In genomic region chr2:241321911-241322310, GRCh38 we compare ENCODE assay signal across 17 cellular contexts. TPM values are rescaled to one million over a fixed set of nuclear protein-coding genes. Genes with fewer than 3 reads are reported as not detected.
DNase-seq lines count a peak whose midpoint lies in the region; ATAC-seq, FAIRE-seq and TF ChIP-seq lines count a peak whose summit lies in the region.
"Had no signal": no experiment of that assay in that cellular context is flagged by ENCODE, and none has a peak within 500 bp of the region (broad histone marks: within the 10 kb centered on the region; RNA-seq: fewer than 3 reads in every experiment).

No MANE protein-coding gene starts in this region.

- no peak for TF ChIP-seq CTCF in GM23338 (conservative IDR thresholded peaks at IDR 0.05; ENCODE audit: low read depth in 2 of 2)

- no peaks in the 10 kb centered on the region for H3K9me3 Mint-ChIP-seq in GM23338
- H3K9me3 Mint-ChIP-seq in activated T-helper 17 cell treated with anti-CD3 and anti-CD28 coated beads, Interleukin-2, amount 50 U/mL, for 72 hours, result no peaks in the 10 kb centered on the region
- H3K9me3 Mint-ChIP-seq in natural killer cell treated with Interleukin-12 subunit alpha and Interleukin-12 subunit beta and Interleukin-15 and Interleukin-18, amount 100 ng/mL, for 72 hours, result no peaks in the 10 kb centered on the region
- H3K9me3 Mint-ChIP-seq: activated CD4-positive, alpha-beta T cell treated with anti-CD3 and anti-CD28 coated beads, Interleukin-2, amount 10 ng/mL, durations not matched to agents 24 days and 14 days had no signal

- peak overlapping the region in 5 of 11 experiments; percentile 1 to 24 (median 6); a peak in 5 of 22 replicates for H3K27ac ChIP-seq in BLaER1 treated with 17β-estradiol and CSF1 and Interleukin-3, amounts not matched to agents 10 nM and 100 nM
- H3K27ac ChIP-seq in GM23338 (ENCODE audit: low read depth) (peak overlapping the region; percentile 73), small intestine (ENCODE audit: low read depth in 1 of 2, low read length in 1 of 2) (no peak overlapping the region)
- H3K27ac ChIP-seq: brain microvascular endothelial cell, tibial nerve had no signal

- 0 out of 3 replicates have a peak overlapping the region, but pooled peaks have one; percentile 18 for H3K4me3 Mint-ChIP-seq in GM23338
- peak overlapping the region; percentile 94 for H3K4me3 Mint-ChIP-seq in activated T-helper 17 cell treated with anti-CD3 and anti-CD28 coated beads, Interleukin-2, amount 50 U/mL, for 72 hours
- peak overlapping the region; percentile 64 for H3K4me3 Mint-ChIP-seq in natural killer cell treated with Interleukin-12 subunit alpha and Interleukin-12 subunit beta and Interleukin-15 and Interleukin-18, amount 100 ng/mL, for 72 hours
- H3K4me3 Mint-ChIP-seq: activated CD4-positive, alpha-beta T cell treated with anti-CD3 and anti-CD28 coated beads, Interleukin-2, amount 10 ng/mL, durations not matched to agents 24 days and 14 days had no signal

- H3K27me3 ChIP-seq in BLaER1 treated with 17β-estradiol and CSF1 and Interleukin-3, amounts not matched to agents 10 nM and 100 nM, result no peaks in the 10 kb centered on the region
- no peaks in the 10 kb centered on the region for H3K27me3 ChIP-seq in GM23338 (ENCODE audit: insufficient read depth)
- H3K27me3 ChIP-seq in small intestine (ENCODE audit: control insufficient read depth in 2 of 2, insufficient read depth in 2 of 2, low read length in 2 of 2), result no peaks in the 10 kb centered on the region
- H3K27me3 ChIP-seq: brain microvascular endothelial cell, tibial nerve had no signal

- peaks cover 40% of the 10 kb centered on the region for H3K4me1 Mint-ChIP-seq in GM23338
- peaks cover 57% of the 10 kb centered on the region for H3K4me1 Mint-ChIP-seq in activated T-helper 17 cell treated with anti-CD3 and anti-CD28 coated beads, Interleukin-2, amount 50 U/mL, for 72 hours
- H3K4me1 Mint-ChIP-seq in natural killer cell treated with Interleukin-12 subunit alpha and Interleukin-12 subunit beta and Interleukin-15 and Interleukin-18, amount 100 ng/mL, for 72 hours (ENCODE audit: low read depth in 2 of 2), result peaks cover 53 to 58% of the 10 kb centered on the region in 2 donors

- peaks cover 98% of the 10 kb centered on the region for H3K79me2 ChIP-seq in GM23338 (replicated peaks; ENCODE audit: insufficient read depth)

- peaks cover 74 to 87% (median 85%) of the 10 kb centered on the region in 10 experiments for H3K4me1 ChIP-seq in BLaER1 treated with 17β-estradiol and CSF1 and Interleukin-3, amounts not matched to agents 10 nM and 100 nM
- H3K4me1 ChIP-seq in GM23338 (ENCODE audit: insufficient read depth) (peaks cover 45% of the 10 kb centered on the region), small intestine (ENCODE audit: control insufficient read depth in 2 of 2, insufficient read depth in 1 of 2, low read depth in 1 of 2, low read length in 1 of 2) (peaks cover 3 to 14% of the 10 kb centered on the region in 2 donors)

- H4K20me1 ChIP-seq in BLaER1 treated with 17β-estradiol and CSF1 and Interleukin-3, amounts not matched to agents 10 nM and 100 nM, result peaks cover 93 to 100% (median 98%) of the 10 kb centered on the region in 11 experiments
- H4K20me1 ChIP-seq in GM23338 (replicated peaks; ENCODE audit: insufficient read depth), result peaks cover 78% of the 10 kb centered on the region

- no peak for DNase-seq in GM23338 (ENCODE audit: low spot score)
- no peak for DNase-seq in natural killer cell treated with Interleukin-12 subunit alpha and Interleukin-12 subunit beta and Interleukin-15 and Interleukin-18, amount 100 ng/mL, for 72 hours (ENCODE audit: low spot score)
- no peak for DNase-seq in T1000 (lab: John Stamatoyannopoulos, UW)
- no peak for DNase-seq in NCI-H1417 (lab: John Stamatoyannopoulos, UW)
- DNase-seq in small intestine, result no peak
- no peak for DNase-seq in COR-L47 (lab: John Stamatoyannopoulos, UW)
- DNase-seq: activated CD4-positive, alpha-beta T cell treated with anti-CD3 and anti-CD28 coated beads, Interleukin-2, amount 10 ng/mL, durations not matched to agents 24 days and 14 days; brain microvascular endothelial cell; effector CD8-positive, alpha-beta T cell; KG1; NCI-H146; NCI-H524 treated with DMSO at 0.1 percent for 48 hours; stimulated activated CD4-positive, alpha-beta T cell treated with anti-CD3 and anti-CD28 coated beads, Interleukin-2, amount 100 ng/mL, for 24 hours; stimulated activated CD8-positive, alpha-beta memory T cell treated with anti-CD3 and anti-CD28 coated beads, Interleukin-4, amount 100 ng/mL, for 48 hours had no signal

- H3K9ac ChIP-seq in BLaER1 treated with 17β-estradiol and CSF1 and Interleukin-3, amounts not matched to agents 10 nM and 100 nM, result peak overlapping the region in 3 of 11 experiments; percentile 22 to 70 (median 48); a peak in 3 of 22 replicates

- no peak for ATAC-seq in GM23338
- no peak for ATAC-seq in activated T-helper 17 cell treated with anti-CD3 and anti-CD28 coated beads, Interleukin-2, amount 50 U/mL, for 72 hours (replicated peaks)
- no peak for ATAC-seq in natural killer cell treated with Interleukin-12 subunit alpha and Interleukin-12 subunit beta and Interleukin-15 and Interleukin-18, amount 100 ng/mL, for 72 hours

- H3K27me3 Mint-ChIP-seq in GM23338 (ENCODE audit: insufficient read depth, low read depth, poor library complexity), result no peaks in the 10 kb centered on the region
- no peaks in the 10 kb centered on the region for H3K27me3 Mint-ChIP-seq in activated T-helper 17 cell treated with anti-CD3 and anti-CD28 coated beads, Interleukin-2, amount 50 U/mL, for 72 hours
- no peaks in the 10 kb centered on the region for H3K27me3 Mint-ChIP-seq in natural killer cell treated with Interleukin-12 subunit alpha and Interleukin-12 subunit beta and Interleukin-15 and Interleukin-18, amount 100 ng/mL, for 72 hours
- H3K27me3 Mint-ChIP-seq: activated CD4-positive, alpha-beta T cell treated with anti-CD3 and anti-CD28 coated beads, Interleukin-2, amount 10 ng/mL, durations not matched to agents 24 days and 14 days had no signal

- peaks cover 24 to 81% (median 53%) of the 10 kb centered on the region in 11 experiments for H3K36me3 ChIP-seq in BLaER1 treated with 17β-estradiol and CSF1 and Interleukin-3, amounts not matched to agents 10 nM and 100 nM
- H3K36me3 ChIP-seq in GM23338 (ENCODE audit: insufficient read depth) (peaks cover 5% of the 10 kb centered on the region; the same call in 1 of the 2 replicates), small intestine (ENCODE audit: control insufficient read depth in 2 of 2, insufficient read depth in 2 of 2, low read length in 2 of 2) (peaks cover 0 to 3% of the 10 kb centered on the region in 2 donors)

- WGBS in small intestine, 3 donors, result 36 to 74% (median 65%) methylated on average over 1 of the region's 1 CpG

- peak overlapping the region; percentile 20; the same call in 1 of the 2 replicates for H3K27ac Mint-ChIP-seq in GM23338
- H3K27ac Mint-ChIP-seq in activated T-helper 17 cell treated with anti-CD3 and anti-CD28 coated beads, Interleukin-2, amount 50 U/mL, for 72 hours, result peak overlapping the region; percentile 53
- peak overlapping the region; percentile 23 to 30 for H3K27ac Mint-ChIP-seq in natural killer cell treated with Interleukin-12 subunit alpha and Interleukin-12 subunit beta and Interleukin-15 and Interleukin-18, amount 100 ng/mL, for 72 hours
- H3K27ac Mint-ChIP-seq: activated CD4-positive, alpha-beta T cell treated with anti-CD3 and anti-CD28 coated beads, Interleukin-2, amount 10 ng/mL, durations not matched to agents 24 days and 14 days had no signal

- peak overlapping the region in 1 of 10 experiments; percentile 20; a peak in 1 of 20 replicates for H3K4me3 ChIP-seq in BLaER1 treated with 17β-estradiol and CSF1 and Interleukin-3, amounts not matched to agents 10 nM and 100 nM
- H3K4me3 ChIP-seq in GM23338 (no peak overlapping the region), small intestine (ENCODE audit: low read depth in 1 of 2, low read length in 2 of 2) (no peak overlapping the region)
- H3K4me3 ChIP-seq: tibial nerve had no signal

- no peak for FAIRE-seq in small intestine (lab: Jason Lieb, UNC)

- H3F3A ChIP-seq in GM23338 (replicated peaks; ENCODE audit: low read depth), result no peaks in the 10 kb centered on the region

- no peak overlapping the region for H2AFZ ChIP-seq in GM23338

- peaks cover 36% of the 10 kb centered on the region for H3K36me3 Mint-ChIP-seq in GM23338 (ENCODE audit: low read depth)
- peaks cover 89% of the 10 kb centered on the region for H3K36me3 Mint-ChIP-seq in activated T-helper 17 cell treated with anti-CD3 and anti-CD28 coated beads, Interleukin-2, amount 50 U/mL, for 72 hours (ENCODE audit: low read depth)
- peaks cover 28% of the 10 kb centered on the region for H3K36me3 Mint-ChIP-seq in natural killer cell treated with Interleukin-12 subunit alpha and Interleukin-12 subunit beta and Interleukin-15 and Interleukin-18, amount 100 ng/mL, for 72 hours

- H3K4me2 ChIP-seq in BLaER1 treated with 17β-estradiol and CSF1 and Interleukin-3, amounts not matched to agents 10 nM and 100 nM, result peak overlapping the region; percentile 13 to 98 (median 72)
- H3K4me2 ChIP-seq in GM23338, result peak overlapping the region; percentile 51

- no peaks in the 10 kb centered on the region for H3K9me2 ChIP-seq in GM23338 (ENCODE audit: insufficient read depth)

- peaks cover 0 to 4% (median 0%) of the 10 kb centered on the region in 11 experiments; a peak in 5 of 22 replicates for H3K9me3 ChIP-seq in BLaER1 treated with 17β-estradiol and CSF1 and Interleukin-3, amounts not matched to agents 10 nM and 100 nM (replicated peaks in 1 of 11)
- no peaks in the 10 kb centered on the region for H3K9me3 ChIP-seq in small intestine (ENCODE audit: control insufficient read depth, low read depth)
- H3K9me3 ChIP-seq: tibial nerve had no signal

RNA-seq across cellular contexts. Expression of gene SEPTIN2, which starts 6.2 kb away (rescaled TPM):
- total RNA-seq in GM23338 (2014; rRNA removed; shearing (Covaris generic)), result 370 and 393 TPM in 2 replicates
- polyA plus RNA-seq in GM23338 (2016; fragmentation: Nextera tagmentation; extraction: Ambion mirVana) (204 and 227 TPM in 2 replicates), small intestine (100 to 1,000 TPM; 112 to 171 (median 125) TPM)
- total RNA-seq in activated T-helper 17 cell treated with anti-CD3 and anti-CD28 coated beads, Interleukin-2, amount 50 U/mL, for 72 hours, result 100 to 1,000 TPM; 180 to 230 TPM
- total RNA-seq in natural killer cell treated with Interleukin-12 subunit alpha and Interleukin-12 subunit beta and Interleukin-15 and Interleukin-18, amount 100 ng/mL, for 72 hours, result 100 to 1,000 TPM; 246 to 264 TPM

RNA-seq across cellular contexts. Expression of gene HDLBP, which starts 6.4 kb away (rescaled TPM):
- total RNA-seq in GM23338 (2014; rRNA removed; shearing (Covaris generic)), result 306 and 312 TPM in 2 replicates
- 218 and 230 TPM in 2 replicates for polyA plus RNA-seq in GM23338 (2016; fragmentation: Nextera tagmentation; extraction: Ambion mirVana)
- 100 to 1,000 TPM; 303 to 319 TPM for total RNA-seq in activated T-helper 17 cell treated with anti-CD3 and anti-CD28 coated beads, Interleukin-2, amount 50 U/mL, for 72 hours
- 100 to 1,000 TPM; 295 to 479 TPM for total RNA-seq in natural killer cell treated with Interleukin-12 subunit alpha and Interleukin-12 subunit beta and Interleukin-15 and Interleukin-18, amount 100 ng/mL, for 72 hours
- polyA plus RNA-seq in small intestine, result 100 to 1,000 TPM; 136 to 193 (median 150) TPM

RNA-seq across cellular contexts. Expression of gene FARP2, which starts 34.2 kb away (rescaled TPM):
- total RNA-seq in GM23338 (2014; rRNA removed; shearing (Covaris generic)), result 22.6 and 26.8 TPM in 2 replicates
- polyA plus RNA-seq in GM23338 (2016; fragmentation: Nextera tagmentation; extraction: Ambion mirVana) (13.9 and 16.0 TPM in 2 replicates), small intestine (10 to 100 TPM; 25.7 to 60.6 (median 38.9) TPM)
- 10 to 100 TPM; 26.1 to 33.1 TPM for total RNA-seq in activated T-helper 17 cell treated with anti-CD3 and anti-CD28 coated beads, Interleukin-2, amount 50 U/mL, for 72 hours
- total RNA-seq in natural killer cell treated with Interleukin-12 subunit alpha and Interleukin-12 subunit beta and Interleukin-15 and Interleukin-18, amount 100 ng/mL, for 72 hours, result 10 to 100 TPM; 49.2 to 77.3 TPM

Comparison
In these comparisons a context has a peak if more than half of its experiments do, and no peak if none do; other contexts are left out.
1. H3K4me3 Mint-ChIP-seq: peak in every context shown above with its lines; median percentile 94 in activated T-helper 17 cell treated with anti-CD3 and anti-CD28 coated beads, Interleukin-2, amount 50 U/mL, for 72 hours; 64 in natural killer cell treated with Interleukin-12 subunit alpha and Interleukin-12 subunit beta and Interleukin-15 and Interleukin-18, amount 100 ng/mL, for 72 hours; 18 in GM23338.